ENCODE assay signal across 8 cellular contexts in the genomic region with DNA sequence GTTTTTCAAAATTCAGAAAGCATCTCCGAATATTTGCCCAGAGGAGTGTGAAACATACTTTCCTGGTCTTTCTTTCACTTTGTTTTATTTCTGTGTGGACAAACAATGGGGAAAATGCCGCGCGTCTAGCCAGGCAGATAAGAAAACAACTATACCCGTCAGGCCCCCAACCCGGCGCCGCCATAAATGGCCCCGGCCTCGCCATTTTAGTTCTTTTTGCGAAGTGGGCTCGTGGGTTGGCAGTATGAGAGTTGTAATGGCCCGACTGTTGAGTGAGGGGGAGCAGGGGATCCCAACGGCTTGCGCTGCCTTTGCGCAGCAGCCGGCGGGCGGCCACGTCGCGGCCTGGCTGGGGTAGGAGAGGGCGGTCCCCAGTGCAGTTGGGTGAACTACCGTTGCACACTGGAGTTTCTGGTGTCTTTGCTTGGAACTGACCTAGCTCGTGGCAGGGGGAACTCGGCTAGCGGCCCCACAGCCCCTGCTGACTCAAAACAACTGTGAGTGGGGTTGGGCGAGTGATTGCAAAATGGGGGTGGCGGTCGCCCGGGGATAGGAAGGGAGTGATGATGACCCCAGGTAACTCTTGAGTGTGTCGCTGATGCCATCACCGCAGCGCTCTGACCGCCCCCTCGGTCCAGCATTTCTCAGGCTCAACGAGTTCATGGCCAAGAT. TPM values are rescaled to one million over a fixed set of nuclear protein-coding genes. Genes with fewer than 3 reads are reported as not detected.
DNase-seq lines count a peak whose midpoint lies in the region; ATAC-seq and TF ChIP-seq lines count a peak whose summit lies in the region.

No MANE protein-coding gene starts in this region.

- H3K36me3 ChIP-seq in SK-N-MC (ENCODE audit: insufficient read depth, low read length): peaks cover 41% of the 10 kb centered on the region
- H3K36me3 ChIP-seq in osteoblast (ENCODE audit: insufficient read depth, low read length): peaks cover 39% of the 10 kb centered on the region
- peaks cover 28% of the 10 kb centered on the region for H3K36me3 ChIP-seq in thoracic aorta

- H3K27ac Mint-ChIP-seq in activated naive CD4-positive, alpha-beta T cell treated with anti-CD3 and anti-CD28 coated beads, Interleukin-2, amount 10 ng/mL, durations not matched to agents 7 days and 5 days: peak overlapping the region; percentile 94

- H3K4me1 ChIP-seq in osteoblast (ENCODE audit: insufficient read depth, low read length) (peaks cover 40% of the 10 kb centered on the region), thoracic aorta (ENCODE audit: control insufficient read depth in 1 of 2, low read depth in 2 of 2) (peaks cover 44 to 57% of the 10 kb centered on the region in 2 donors)

- TF ChIP-seq CTCF in osteoblast (IDR thresholded peaks at IDR 0.05; ENCODE audit: extremely low read depth, low read depth, low read length): no peak
- TF ChIP-seq CTCF in thoracic aorta (IDR thresholded peaks at IDR 0.05): no peak

- H3K4me1 Mint-ChIP-seq in activated naive CD4-positive, alpha-beta T cell treated with anti-CD3 and anti-CD28 coated beads, Interleukin-2, amount 10 ng/mL, durations not matched to agents 7 days and 5 days: peaks cover 64% of the 10 kb centered on the region

- peaks cover 57% of the 10 kb centered on the region for H3K79me2 ChIP-seq in osteoblast (ENCODE audit: insufficient read depth, low read length)

- in situ Hi-C loops in KBM-7 (cut with MboI; ENCODE audit: low pct_unique_long_range_greater_than_20kb, low sequenced_read_pairs): no loop called here

- intact Hi-C loops in head of caudate nucleus (cut with DNase I): no loop called here

- peaks cover 44% of the 10 kb centered on the region for H3K36me3 Mint-ChIP-seq in activated naive CD4-positive, alpha-beta T cell treated with anti-CD3 and anti-CD28 coated beads, Interleukin-2, amount 10 ng/mL, durations not matched to agents 7 days and 5 days

- peak overlapping the region; percentile 98 for H3K27ac ChIP-seq in SK-N-MC
- H3K27ac ChIP-seq in osteoblast (ENCODE audit: low read depth, low read length): peak overlapping the region; percentile 100
- peak overlapping the region; percentile 88 to 92 for H3K27ac ChIP-seq in thoracic aorta

- peaks cover 45% of the 10 kb centered on the region for H4K20me1 ChIP-seq in osteoblast (ENCODE audit: insufficient read depth, low read length)

- H3K4me3 ChIP-seq in SK-N-MC (peak overlapping the region; percentile 88), osteoblast (ENCODE audit: insufficient read depth, low read length) (peak overlapping the region; percentile 91), thoracic aorta (peak overlapping the region; percentile 98)

- H3K9ac ChIP-seq in SK-N-MC (ENCODE audit: insufficient read length): peak overlapping the region; percentile 94

- ATAC-seq in thoracic aorta (ENCODE audit: insufficient number of reproducible peaks, low FRiP score, low read depth): peak; percentile 51

- peak overlapping the region; percentile 98 for H3K4me3 Mint-ChIP-seq in activated naive CD4-positive, alpha-beta T cell treated with anti-CD3 and anti-CD28 coated beads, Interleukin-2, amount 10 ng/mL, durations not matched to agents 7 days and 5 days

- peak overlapping the region; percentile 97 for H2AFZ ChIP-seq in osteoblast (ENCODE audit: low read length)

- no peaks in the 10 kb centered on the region for H3K27me3 Mint-ChIP-seq in activated naive CD4-positive, alpha-beta T cell treated with anti-CD3 and anti-CD28 coated beads, Interleukin-2, amount 10 ng/mL, durations not matched to agents 7 days and 5 days

- DNase-seq in NCI-H1436 (lab: John Stamatoyannopoulos, UW): peak; percentile 80
- DNase-seq in NCI-H1436 treated with DMSO at 0.1 percent for 48 hours (lab: John Stamatoyannopoulos, UW): no peak
- DNase-seq in KBM-7: peak; percentile 90
- DNase-seq in SK-N-MC (ENCODE audit: low read depth, low spot score): no peak
- DNase-seq in activated naive CD4-positive, alpha-beta T cell treated with anti-CD3 and anti-CD28 coated beads, Interleukin-2, amount 10 ng/mL, durations not matched to agents 7 days and 5 days: peak; percentile 85
- DNase-seq in head of caudate nucleus: peak; percentile 68 to 93 (median 85)
- peak; percentile 96 for DNase-seq in osteoblast (ENCODE audit: insufficient read length, low spot score, missing footprints)
- no peak for DNase-seq in thoracic aorta (ENCODE audit: low spot score)

- H3K27me3 ChIP-seq in osteoblast (ENCODE audit: insufficient read depth, low read length): no peaks in the 10 kb centered on the region
- H3K27me3 ChIP-seq in thoracic aorta (replicated peaks; ENCODE audit: insufficient read depth): no peaks in the 10 kb centered on the region

- H3K9me3 ChIP-seq in SK-N-MC (ENCODE audit: low read depth, low read length): no peaks in the 10 kb centered on the region
- no peaks in the 10 kb centered on the region for H3K9me3 ChIP-seq in osteoblast (ENCODE audit: low read depth, low read length)
- H3K9me3 ChIP-seq in thoracic aorta: no peaks in the 10 kb centered on the region

- H3K4me2 ChIP-seq in osteoblast (ENCODE audit: insufficient read depth, low read length): peak overlapping the region; percentile 99

- CTCF ChIA-PET in activated naive CD4-positive, alpha-beta T cell treated with anti-CD3 and anti-CD28 coated beads, Interleukin-2, amount 10 ng/mL, durations not matched to agents 7 days and 5 days (lab: Charles Lee): interaction anchor here (0.6 to 1.6 kb wide), 3 partner anchors 28 to 1132 kb away, joined by 3 to 4 read pairs (median 3); partner anchors contain the start of gene NEU1

- H3K9me3 Mint-ChIP-seq in activated naive CD4-positive, alpha-beta T cell treated with anti-CD3 and anti-CD28 coated beads, Interleukin-2, amount 10 ng/mL, durations not matched to agents 7 days and 5 days: no peaks in the 10 kb centered on the region

RNA-seq across cellular contexts. Expression of gene HSPA1B, which starts 7.3 kb away (rescaled TPM):
- total RNA-seq in osteoblast: 45.7 and 59.7 TPM in 2 replicates
- total RNA-seq in thoracic aorta: 100 to 1,000 TPM; 178 to 262 TPM

RNA-seq across cellular contexts. Expression of gene HSPA1A, which starts 19.5 kb away (rescaled TPM):
- 33.3 and 36.9 TPM in 2 replicates for total RNA-seq in osteoblast
- total RNA-seq in thoracic aorta: 100 to 1,000 TPM; 240 to 354 TPM

RNA-seq across cellular contexts. Expression of gene HSPA1L, which starts 19.8 kb away (rescaled TPM):
- total RNA-seq in osteoblast (0.29 and 0.72 TPM in 2 replicates), thoracic aorta (1 to 10 TPM; 1.1 to 1.2 TPM)

RNA-seq across cellular contexts. Expression of gene NEU1, which starts 27.8 kb away (rescaled TPM):
- 114 and 117 TPM in 2 replicates for total RNA-seq in osteoblast
- 10 to 100 TPM; 26.0 to 35.2 TPM for total RNA-seq in thoracic aorta

RNA-seq across cellular contexts. Expression of gene LSM2, which starts 28.1 kb away (rescaled TPM):
- total RNA-seq in osteoblast (18.3 and 22.4 TPM in 2 replicates), thoracic aorta (10 to 100 TPM; 21.2 to 40.1 TPM)

Comparison
In these comparisons a context has a peak if more than half of its experiments do, and no peak if none do; other contexts are left out.
1. DNase-seq: peak in NCI-H1436 (single experiment), KBM-7 (single experiment), activated naive CD4-positive, alpha-beta T cell treated with anti-CD3 and anti-CD28 coated beads, Interleukin-2, amount 10 ng/mL, durations not matched to agents 7 days and 5 days (single experiment), head of caudate nucleus (42 of 42) and osteoblast (single experiment); none in NCI-H1436 treated with DMSO at 0.1 percent for 48 hours (single experiment), SK-N-MC (single experiment) and thoracic aorta (single experiment).
2. Peak in every context shown above with its lines, with median percentiles within 50 percentile points of each other: H3K27ac ChIP-seq and H3K4me3 ChIP-seq.